In the genomic region with DNA sequence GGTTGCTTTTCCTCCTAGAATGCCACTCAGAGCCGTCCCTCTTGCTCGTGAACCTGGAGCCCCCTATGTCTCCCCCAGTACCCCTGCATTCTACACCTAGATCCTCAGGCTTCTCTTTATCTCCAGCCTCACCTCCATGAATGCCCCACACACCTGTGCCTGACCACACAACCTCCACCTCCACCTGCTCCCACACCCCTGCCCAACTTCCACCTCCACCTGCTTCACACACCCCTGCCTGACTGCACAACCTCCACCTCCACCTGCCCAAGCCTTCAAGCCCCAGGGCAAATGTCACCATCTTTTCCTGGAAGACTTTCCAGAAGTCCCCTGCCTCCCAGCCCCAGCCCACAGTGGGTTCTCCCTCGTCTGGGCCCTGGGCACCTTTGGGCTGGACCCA, we compare ENCODE assay signal across 13 cellular contexts. TPM values are rescaled to one million over a fixed set of nuclear protein-coding genes. Genes with fewer than 3 reads are reported as not detected.
DNase-seq lines count a peak whose midpoint lies in the region; ATAC-seq and TF ChIP-seq lines count a peak whose summit lies in the region.
"Had no signal": no experiment of that assay in that cellular context is flagged by ENCODE, and none has a peak within 500 bp of the region (broad histone marks: within the 10 kb centered on the region; RNA-seq: fewer than 3 reads in every experiment).

No MANE protein-coding gene starts in this region.

- POLR2A ChIA-PET in activated CD4-positive, alpha-beta T cell treated with anti-CD3 and anti-CD28 coated beads, Interleukin-2, amount 10 ng/mL, durations not matched to agents 7 days and 5 days (lab: Charles Lee): no interaction called here

- no peaks in the 10 kb centered on the region for H3K27me3 ChIP-seq in spleen (replicated peaks in 1 of 7)

- peak overlapping the region; percentile 73 to 97 (median 90) for H3K27ac ChIP-seq in spleen
- H3K27ac ChIP-seq: psoas muscle had no signal

- H3K4me3 Mint-ChIP-seq in activated CD4-positive, alpha-beta T cell treated with anti-CD3 and anti-CD28 coated beads, Interleukin-2, amount 10 ng/mL, durations not matched to agents 7 days and 5 days: no peak overlapping the region
- peak overlapping the region; percentile 72 to 85 for H3K4me3 Mint-ChIP-seq in effector memory CD8-positive, alpha-beta T cell
- H3K4me3 Mint-ChIP-seq: H9 had no signal

- CTCF ChIA-PET in activated CD4-positive, alpha-beta T cell treated with anti-CD3 and anti-CD28 coated beads, Interleukin-2, amount 10 ng/mL, durations not matched to agents 7 days and 5 days (lab: Charles Lee): interaction anchor here (0.6 kb wide), 1 partner anchor 142 kb away, joined by 3 read pairs; no protein-coding TSS in a partner anchor

- no peaks in the 10 kb centered on the region for H3K36me3 Mint-ChIP-seq in activated CD4-positive, alpha-beta T cell treated with anti-CD3 and anti-CD28 coated beads, Interleukin-2, amount 10 ng/mL, durations not matched to agents 7 days and 5 days (ENCODE audit: low read depth)
- peaks cover 17% of the 10 kb centered on the region for H3K36me3 Mint-ChIP-seq in effector memory CD8-positive, alpha-beta T cell (ENCODE audit: insufficient read depth)

- peaks cover 55% of the 10 kb centered on the region for H3K4me1 Mint-ChIP-seq in activated CD4-positive, alpha-beta T cell treated with anti-CD3 and anti-CD28 coated beads, Interleukin-2, amount 10 ng/mL, durations not matched to agents 7 days and 5 days
- H3K4me1 Mint-ChIP-seq in effector memory CD8-positive, alpha-beta T cell (ENCODE audit: low read depth in 2 of 2): peaks cover 37 to 55% of the 10 kb centered on the region in 2 donors

- TF ChIP-seq CTCF in spleen (IDR thresholded peaks at IDR 0.05 in 8 of 11, conservative IDR thresholded peaks at IDR 0.05 in 3 of 11): no peak

- H3K27me3 Mint-ChIP-seq in activated CD4-positive, alpha-beta T cell treated with anti-CD3 and anti-CD28 coated beads, Interleukin-2, amount 10 ng/mL, durations not matched to agents 7 days and 5 days: no peaks in the 10 kb centered on the region
- H3K27me3 Mint-ChIP-seq in effector memory CD8-positive, alpha-beta T cell: no peaks in the 10 kb centered on the region

- peaks cover 49 to 88% (median 65%) of the 10 kb centered on the region in 6 donors for H3K4me1 ChIP-seq in spleen

- H3K4me3 ChIP-seq in spleen: no peak overlapping the region
- H3K4me3 ChIP-seq: psoas muscle had no signal

- peak overlapping the region; percentile 95 for H3K27ac Mint-ChIP-seq in activated CD4-positive, alpha-beta T cell treated with anti-CD3 and anti-CD28 coated beads, Interleukin-2, amount 10 ng/mL, durations not matched to agents 7 days and 5 days
- H3K27ac Mint-ChIP-seq in effector memory CD8-positive, alpha-beta T cell: peak overlapping the region; percentile 93 to 96

- no peak for ATAC-seq in effector memory CD8-positive, alpha-beta T cell (replicated peaks)
- no peak for ATAC-seq in GM18517 (IDR thresholded peaks at IDR 0.05; ENCODE audit: unreplicated experiment)
- ATAC-seq: psoas muscle had no signal

- 76 to 90% (median 86%) methylated on average over 3 of the region's 3 CpGs for WGBS in spleen, 5 donors

- H3K36me3 ChIP-seq in spleen: no peaks in the 10 kb centered on the region

- H3K9me3 Mint-ChIP-seq in activated CD4-positive, alpha-beta T cell treated with anti-CD3 and anti-CD28 coated beads, Interleukin-2, amount 10 ng/mL, durations not matched to agents 7 days and 5 days: no peaks in the 10 kb centered on the region
- no peaks in the 10 kb centered on the region for H3K9me3 Mint-ChIP-seq in effector memory CD8-positive, alpha-beta T cell
- H3K9me3 Mint-ChIP-seq: H9 had no signal

- TF ChIP-seq POLR2A in spleen (IDR thresholded peaks at IDR 0.05): no peak

- intact Hi-C loops in spleen (cut with DNase I; ENCODE audit: low total_unique reads): no loop called here

- DNase-seq in activated CD4-positive, alpha-beta T cell treated with anti-CD3 and anti-CD28 coated beads, Interleukin-2, amount 10 ng/mL, durations not matched to agents 7 days and 5 days: no peak
- no peak for DNase-seq in activated CD4-positive, alpha-beta T cell treated with anti-CD3 and anti-CD28 coated beads, Interleukin-2, amount 50 U/mL, for 1 hour
- peak; percentile 33 for DNase-seq in NCI-H69 (lab: John Stamatoyannopoulos, UW)
- no peak for DNase-seq in effector memory CD8-positive, alpha-beta T cell
- DNase-seq in spleen: no peak
- DNase-seq in DMS79 (lab: John Stamatoyannopoulos, UW): no peak
- DNase-seq in NCI-H2081 (lab: John Stamatoyannopoulos, UW): no peak
- DNase-seq: dermis blood vessel endothelial cell, H9, NCI-H2171, psoas muscle had no signal

- H3K9me3 ChIP-seq in spleen: no peaks in the 10 kb centered on the region
- H3K9me3 ChIP-seq: psoas muscle had no signal

RNA-seq across cellular contexts. Expression of a gene that starts 6.9 kb away (rescaled TPM):
- 100 to 1,000 TPM in 1 of 2 experiments, 10 to 100 TPM in 1; 93.3 to 109 TPM for total RNA-seq in activated CD4-positive, alpha-beta T cell treated with anti-CD3 and anti-CD28 coated beads, Interleukin-2, amount 10 ng/mL, durations not matched to agents 7 days and 5 days
- total RNA-seq in spleen: 10 to 100 TPM; 33.3 to 47.4 (median 42.3) TPM
- polyA plus RNA-seq in spleen: 10 to 100 TPM; 21.2 to 22.4 (median 21.6) TPM

RNA-seq across cellular contexts. Expression of a gene that starts 36.5 kb away (rescaled TPM):
- not detected for total RNA-seq in activated CD4-positive, alpha-beta T cell treated with anti-CD3 and anti-CD28 coated beads, Interleukin-2, amount 10 ng/mL, durations not matched to agents 7 days and 5 days
- not detected for total RNA-seq in spleen
- polyA plus RNA-seq in spleen: not detected
- total RNA-seq: dermis blood vessel endothelial cell; H9; psoas muscle; T-helper 1 cell treated with Interleukin-12 subunit alpha and Interleukin-12 subunit beta and Interleukin-4 antibody, amounts not matched to agents 30 ng/mL and 1 ng/mL, for 36 hours had no signal
- polyA plus RNA-seq: psoas muscle had no signal

RNA-seq across cellular contexts. Expression of a gene that starts 42.6 kb away (rescaled TPM):
- 10 to 100 TPM; 40.0 to 43.9 TPM for total RNA-seq in activated CD4-positive, alpha-beta T cell treated with anti-CD3 and anti-CD28 coated beads, Interleukin-2, amount 10 ng/mL, durations not matched to agents 7 days and 5 days
- total RNA-seq in spleen: 10 to 100 TPM; 25.3 to 37.3 (median 32.2) TPM
- polyA plus RNA-seq in spleen: 10 to 100 TPM; 26.6 to 50.9 (median 48.9) TPM

RNA-seq across cellular contexts. Expression of a gene that starts 46.1 kb away (rescaled TPM):
- total RNA-seq in activated CD4-positive, alpha-beta T cell treated with anti-CD3 and anti-CD28 coated beads, Interleukin-2, amount 10 ng/mL, durations not matched to agents 7 days and 5 days: 10 to 100 TPM; 13.8 to 15.5 TPM
- total RNA-seq in spleen: 10 to 100 TPM in 6 of 7 donors, 1 to 10 TPM in 1; 7.1 to 17.1 (median 13.2) TPM
- 1 to 10 TPM; 1.2 to 4.4 (median 2.2) TPM for polyA plus RNA-seq in spleen
